In genomic region chr6:155174576-155175174, GRCh38 we compare ENCODE assay signal across 8 cellular contexts.
A peak's percentile ranks its signal among the peaks of the same experiment; 100 is the strongest.
DNase-seq lines count a peak whose midpoint lies in the region; TF ChIP-seq lines count a peak whose summit lies in the region.

No MANE protein-coding gene starts in this region.

- TF ChIP-seq CTCF in KMS-11 (conservative IDR thresholded peaks at IDR 0.05; ENCODE audit: low read depth, low read length) (peak; percentile 70), OCI-LY1 (IDR thresholded peaks at IDR 0.05; ENCODE audit: low read length) (peak; percentile 82), nephron progenitor cell (IDR thresholded peaks at IDR 0.05) (peak; percentile 55), vagina (IDR thresholded peaks at IDR 0.05) (peak; percentile 12 to 62 (median 49))

- H4K20me1 ChIP-seq in KMS-11 (ENCODE audit: insufficient read depth) (no peaks in the 10 kb centered on the region), OCI-LY1 (ENCODE audit: insufficient read depth, low read length) (no peaks in the 10 kb centered on the region)

- H3K27ac ChIP-seq in KMS-11, result no peak overlapping the region
- H3K27ac ChIP-seq in OCI-LY1 (ENCODE audit: low read depth, low read length, poor library complexity, severe bottlenecking), result no peak overlapping the region
- H3K27ac ChIP-seq in vagina, result no peak overlapping the region

- H3K4me1 Mint-ChIP-seq in nephron progenitor cell, result peaks cover 13% of the 10 kb centered on the region

- no peaks in the 10 kb centered on the region for H3K36me3 Mint-ChIP-seq in nephron progenitor cell (ENCODE audit: low read depth)

- H3K27me3 ChIP-seq in H7 (ENCODE audit: control insufficient read depth, insufficient read depth, low read length) (no peaks in the 10 kb centered on the region), KMS-11 (ENCODE audit: insufficient read depth, low read depth) (no peaks in the 10 kb centered on the region), OCI-LY1 (ENCODE audit: insufficient read depth, low read length) (no peaks in the 10 kb centered on the region), vagina (no peaks in the 10 kb centered on the region)

- no peak overlapping the region for H3K4me2 ChIP-seq in KMS-11
- no peak overlapping the region for H3K4me2 ChIP-seq in OCI-LY1 (ENCODE audit: low read length)

- DNase-seq in GM04504 (ENCODE audit: low read depth) (peak; percentile 75), H7 (peak; percentile 86), fibroblast of gingiva (ENCODE audit: low read depth) (peak; percentile 80), nephron progenitor cell (peak; percentile 46), vagina (ENCODE audit: extremely low spot score in 2 of 2) (no peak)
- DNase-seq in activated T-cell treated with anti-CD3 and anti-CD28 coated beads, Interleukin-2, amount 50 U/mL, for 1 hour, result peak; percentile 27

- TF ChIP-seq POLR2A in vagina (IDR thresholded peaks at IDR 0.05), result no peak

- H3K4me1 ChIP-seq in KMS-11 (ENCODE audit: low read depth, poor library complexity, severe bottlenecking) (peaks cover 8% of the 10 kb centered on the region), OCI-LY1 (ENCODE audit: insufficient read depth, low read length, severe bottlenecking) (peaks cover 41% of the 10 kb centered on the region), vagina (peaks cover 15% of the 10 kb centered on the region)

- no peak overlapping the region for H3K4me3 ChIP-seq in H7 (ENCODE audit: insufficient read depth, low read depth, low read length)
- H3K4me3 ChIP-seq in KMS-11 (IDR thresholded peaks at IDR 0.05; ENCODE audit: insufficient read depth, low read depth, low read length), result no peak overlapping the region
- H3K4me3 ChIP-seq in OCI-LY1 (ENCODE audit: low read depth, low read length, poor library complexity, severe bottlenecking), result no peak overlapping the region
- no peak overlapping the region for H3K4me3 ChIP-seq in vagina

- H3K9me3 ChIP-seq in OCI-LY1 (ENCODE audit: low read length) (no peaks in the 10 kb centered on the region), vagina (no peaks in the 10 kb centered on the region)

- H3K9me3 Mint-ChIP-seq in nephron progenitor cell, result no peaks in the 10 kb centered on the region

- no peaks in the 10 kb centered on the region for H3K79me2 ChIP-seq in KMS-11 (ENCODE audit: insufficient read depth, low read depth)
- no peaks in the 10 kb centered on the region for H3K79me2 ChIP-seq in OCI-LY1 (ENCODE audit: insufficient read depth, low read length)

- H2AFZ ChIP-seq in KMS-11 (ENCODE audit: low read depth) (peak overlapping the region; percentile 36; the same call in 1 of the 2 replicates), OCI-LY1 (ENCODE audit: low read length) (no peak overlapping the region)

- H3K9ac ChIP-seq in KMS-11 (no peak overlapping the region), OCI-LY1 (ENCODE audit: low read length) (no peak overlapping the region)

- no peaks in the 10 kb centered on the region for H3K27me3 Mint-ChIP-seq in nephron progenitor cell (ENCODE audit: low read depth, poor library complexity)

- intact Hi-C loops in vagina (cut with DNase I), result loop anchor here (5.0 kb wide), 1 partner anchor 73 kb away; no protein-coding TSS in a partner anchor

- H3K9me2 ChIP-seq in OCI-LY1 (ENCODE audit: low read depth, low read length), result no peaks in the 10 kb centered on the region

- 0 out of 2 replicates have a peak, but pooled peaks cover 9% of the 10 kb centered on the region for H3F3A ChIP-seq in OCI-LY1 (ENCODE audit: insufficient read depth, low read length)

- H3K27ac Mint-ChIP-seq in nephron progenitor cell, result no peak overlapping the region

- no peak overlapping the region for H3K4me3 Mint-ChIP-seq in nephron progenitor cell

- H3K36me3 ChIP-seq in H7 (replicated peaks; ENCODE audit: control insufficient read depth, insufficient read depth, low read length) (no peaks in the 10 kb centered on the region; the same call in 1 of the 2 replicates), KMS-11 (ENCODE audit: insufficient read depth) (no peaks in the 10 kb centered on the region), OCI-LY1 (ENCODE audit: insufficient read depth, low read length) (no peaks in the 10 kb centered on the region), vagina (no peaks in the 10 kb centered on the region)

Comparison
In these comparisons a context has a peak if more than half of its experiments do, and no peak if none do; other contexts are left out.
1. DNase-seq: peak in GM04504 (single experiment), H7 (single experiment), activated T-cell treated with anti-CD3 and anti-CD28 coated beads, Interleukin-2, amount 50 U/mL, for 1 hour (single experiment), fibroblast of gingiva (single experiment) and nephron progenitor cell (single experiment); none in vagina (0 of 2).
2. Peak in every context shown above with its lines, with median percentiles within 50 percentile points of each other: CTCF ChIP-seq.